8 cellular contexts compared by ENCODE assay signal in the genomic region with DNA sequence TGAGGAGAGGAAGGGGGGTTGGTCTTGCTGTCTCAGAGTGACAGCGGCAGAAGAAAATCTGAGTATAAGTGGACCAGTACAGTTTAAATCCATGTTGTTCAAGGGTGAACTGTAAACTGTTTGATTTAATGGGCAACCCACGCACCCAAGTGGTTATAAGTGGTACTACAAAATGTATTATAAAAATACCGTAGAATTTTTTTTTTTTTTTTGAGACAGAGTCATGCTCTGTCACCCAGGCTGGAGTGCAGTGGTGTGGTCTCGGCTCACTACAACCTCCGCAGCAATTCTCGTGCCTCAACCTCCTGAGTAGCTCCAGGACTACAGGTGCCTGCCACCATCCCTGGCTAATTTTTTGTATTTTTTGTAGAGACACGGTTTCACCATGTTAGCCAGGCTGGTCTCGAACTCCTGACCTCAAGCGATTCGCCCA. TPM values are rescaled to one million over a fixed set of nuclear protein-coding genes. Genes with fewer than 3 reads are reported as not detected.
A peak's percentile ranks its signal among the peaks of the same experiment; 100 is the strongest.
DNase-seq lines count a peak whose midpoint lies in the region; ATAC-seq and TF ChIP-seq lines count a peak whose summit lies in the region.

No MANE protein-coding gene starts in this region.

- peaks cover 4% of the 10 kb centered on the region for H3K4me1 ChIP-seq in HEK293 (ENCODE audit: control insufficient read depth, insufficient read depth, low read length)

- H3K4me3 ChIP-seq in HEK293 (ENCODE audit: low read depth, low read length): no peak overlapping the region
- H3K4me3 ChIP-seq in fibroblast of villous mesenchyme (ENCODE audit: low read depth, low read length): no peak overlapping the region

- peak; percentile 67 for TF ChIP-seq CTCF in CD4-positive, alpha-beta T cell (IDR thresholded peaks at IDR 0.05)
- TF ChIP-seq CTCF in HEK293 (tag by site-specific recombination; IDR thresholded peaks at IDR 0.05) (no peak), fibroblast of villous mesenchyme (IDR thresholded peaks at IDR 0.05; ENCODE audit: insufficient read depth, low read depth, low read length) (peak; percentile 58)

- CTCF ChIA-PET in CD4-positive, alpha-beta T cell (lab: Charles Lee): interaction anchor here (1.0 to 2.9 kb wide), 2 partner anchors 64 to 102 kb away, joined by 3 to 13 read pairs; no protein-coding TSS in a partner anchor
- CTCF ChIA-PET in HEK293 (lab: Yijun Ruan, JAX): interaction anchor here (0.6 to 1.7 kb wide), 4 partner anchors 17 to 154 kb away, joined by 3 to 4 read pairs (median 4); no protein-coding TSS in a partner anchor

- peak overlapping the region; percentile 57 for H3K4me3 Mint-ChIP-seq in CD4-positive, alpha-beta T cell

- no peaks in the 10 kb centered on the region for H3K9me3 Mint-ChIP-seq in CD4-positive, alpha-beta T cell

- DNase-seq in CD4-positive, alpha-beta T cell: peak in 4 of 10 experiments; percentile 3 to 10 (median 6)
- DNase-seq in NCI-H69 (lab: John Stamatoyannopoulos, UW): peak; percentile 55
- DNase-seq in activated CD8-positive, alpha-beta memory T cell treated with anti-CD3 and anti-CD28 coated beads, Interleukin-2, amount 50 U/mL, for 24 hours (ENCODE audit: extremely low read depth): peak; percentile 20
- peak; percentile 72 for DNase-seq in fibroblast of villous mesenchyme (ENCODE audit: low read depth)
- peak; percentile 68 for DNase-seq in renal cortical epithelial cell (ENCODE audit: low read depth)
- no peak for DNase-seq in posterior cingulate gyrus

- POLR2A ChIA-PET in CD4-positive, alpha-beta T cell (lab: Charles Lee): interaction anchor here (1.6 kb wide), 1 partner anchor 41 kb away, joined by 3 read pairs; no protein-coding TSS in a partner anchor
- POLR2A ChIA-PET in HEK293 (lab: Yijun Ruan, JAX): no interaction called here

- peak overlapping the region; percentile 61 for H3K27ac Mint-ChIP-seq in CD4-positive, alpha-beta T cell

- intact Hi-C loops in CD4-positive, alpha-beta T cell (cut with DNase I, micrococcal nuclease): loop anchor here (1.0 to 10.0 kb wide), 7 partner anchors 102 to 695 kb away; partner anchors contain the start of gene TMEM87B (in 1 of the 2)
- intact Hi-C loops in posterior cingulate gyrus (cut with DNase I): loop anchor here (5.0 kb wide), 1 partner anchor 325 kb away; the partner anchor contains the start of gene ZC3H8

- peaks cover 44% of the 10 kb centered on the region for H3K4me1 Mint-ChIP-seq in CD4-positive, alpha-beta T cell (ENCODE audit: low read depth)

- peaks cover 4 to 13% of the 10 kb centered on the region in 2 experiments; a peak in 2 of 3 replicates for H3K36me3 ChIP-seq in HEK293 (ENCODE audit: control insufficient read depth in 2 of 2, insufficient read depth in 1 of 2, low read length in 2 of 2)

- no peaks in the 10 kb centered on the region for H3K27me3 ChIP-seq in CD4-positive, alpha-beta T cell (ENCODE audit: control insufficient read depth, insufficient read depth, low read length)

- ATAC-seq in CD4-positive, alpha-beta T cell (ENCODE audit: poor library complexity): peak; percentile 25
- ATAC-seq in HG02759 (IDR thresholded peaks at IDR 0.05; ENCODE audit: unreplicated experiment): no peak

- peaks cover 27% of the 10 kb centered on the region for H3K36me3 Mint-ChIP-seq in CD4-positive, alpha-beta T cell (ENCODE audit: low read depth)

- no peak overlapping the region for H3K27ac ChIP-seq in CD4-positive, alpha-beta T cell (ENCODE audit: low read depth, low read length)
- H3K27ac ChIP-seq in HEK293 (ENCODE audit: extremely low read depth, low read depth, low read length): no peak overlapping the region

- H3K27me3 Mint-ChIP-seq in CD4-positive, alpha-beta T cell: no peaks in the 10 kb centered on the region

- H3K9me3 ChIP-seq in CD4-positive, alpha-beta T cell (ENCODE audit: control insufficient read depth, low read length): no peaks in the 10 kb centered on the region
- no peaks in the 10 kb centered on the region for H3K9me3 ChIP-seq in HEK293 (ENCODE audit: control insufficient read depth, insufficient read depth, low read depth, low read length)

TF ChIP-seq in HEK293, 187 proteins besides CTCF, POLR2A, EP300 and RAD21:
- TF ChIP-seq ZNF654 (tag by site-specific recombination; IDR thresholded peaks at IDR 0.05; ENCODE audit: low read depth): peak; percentile 63
- no peak for TF ChIP-seq ZNF121 (tag by site-specific recombination; IDR thresholded peaks at IDR 0.05)
- no peak for TF ChIP-seq ZNF133 (tag by site-specific recombination; IDR thresholded peaks at IDR 0.05)
TF ChIP-seq in HEK293: peak in this region for 1.

RNA-seq across cellular contexts. Expression of gene CHCHD5, which starts 2.1 kb away (rescaled TPM):
- 10 to 100 TPM; 13.4 to 14.3 TPM for total RNA-seq in CD4-positive, alpha-beta T cell
- total RNA-seq in fibroblast of villous mesenchyme (3.9 and 7.4 TPM in 2 replicates), renal cortical epithelial cell (3.1 and 6.4 TPM in 2 replicates)

RNA-seq across cellular contexts. Expression of gene POLR1B, which starts 40.1 kb away (rescaled TPM):
- total RNA-seq in CD4-positive, alpha-beta T cell: 10 to 100 TPM in 1 of 2 experiments, 1 to 10 TPM in 1; 9.2 to 11.5 TPM
- total RNA-seq in fibroblast of villous mesenchyme: 14.8 and 16.0 TPM in 2 replicates
- 19.3 and 33.0 TPM in 2 replicates for total RNA-seq in renal cortical epithelial cell

Comparison
In these comparisons a context has a peak if more than half of its experiments do, and no peak if none do; other contexts are left out.
1. DNase-seq: peak in NCI-H69 (single experiment), activated CD8-positive, alpha-beta memory T cell treated with anti-CD3 and anti-CD28 coated beads, Interleukin-2, amount 50 U/mL, for 24 hours (single experiment), fibroblast of villous mesenchyme (single experiment) and renal cortical epithelial cell (single experiment); none in posterior cingulate gyrus (0 of 10).